Comparison of ENCODE assay signal across 17 cellular contexts in the genomic region with DNA sequence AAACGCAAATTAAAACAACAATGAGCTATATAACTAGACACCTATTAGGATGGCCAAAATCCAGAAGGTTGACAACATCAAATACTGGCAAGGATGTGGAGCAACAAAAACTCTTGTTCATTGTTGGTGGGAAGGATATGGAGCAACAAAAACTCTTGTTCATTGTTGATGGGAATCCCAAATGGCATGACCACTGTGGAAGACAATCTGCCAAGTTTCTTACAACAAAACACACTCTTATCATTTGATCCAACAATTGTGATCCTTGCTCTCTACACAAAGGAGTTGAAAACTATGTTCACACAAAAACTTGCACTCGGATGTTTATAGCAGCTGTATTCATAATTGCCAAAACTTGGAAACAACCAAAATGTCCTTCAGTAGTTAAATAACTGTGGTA.
DNase-seq lines count a peak whose midpoint lies in the region; ATAC-seq, FAIRE-seq and TF ChIP-seq lines count a peak whose summit lies in the region.
"Had no signal": no experiment of that assay in that cellular context is flagged by ENCODE, and none has a peak within 500 bp of the region (broad histone marks: within the 10 kb centered on the region; RNA-seq: fewer than 3 reads in every experiment).

No MANE protein-coding gene starts in this region.

- TF ChIP-seq CTCF in testis (IDR thresholded peaks at IDR 0.05): no peak

- H3K4me1 ChIP-seq in testis: no peaks in the 10 kb centered on the region
- H3K4me1 ChIP-seq: A549; BLaER1 treated with 17β-estradiol and CSF1 and Interleukin-3, amounts not matched to agents 10 nM and 100 nM had no signal

- intact Hi-C loops in Right ventricle myocardium inferior (cut with DNase I) (no loop called here), cardiac septum (cut with DNase I) (no loop called here), testis (cut with DNase I; ENCODE audit: low total_unique reads) (no loop called here)

- peak; percentile 26 for FAIRE-seq in frontal cortex (lab: Jason Lieb, UNC)
- FAIRE-seq: A549 had no signal

- no peak for TF ChIP-seq POLR2A in testis (IDR thresholded peaks at IDR 0.05)

- 71 to 89% methylated on average over 2 of the region's 2 CpGs for WGBS in testis, 2 donors

- H3K4me3 ChIP-seq in testis: no peak overlapping the region
- H3K4me3 ChIP-seq: A549; BLaER1 treated with 17β-estradiol and CSF1 and Interleukin-3, amounts not matched to agents 10 nM and 100 nM; GM23248; HAP-1 had no signal

- DNase-seq in Right ventricle myocardium inferior (ENCODE audit: missing footprints) (no peak), cardiac septum (ENCODE audit: low spot score) (no peak), fibroblast of peridontal ligament (ENCODE audit: extremely low read depth) (peak; percentile 41), frontal cortex (ENCODE audit: low spot score in 2 of 2) (no peak), putamen (ENCODE audit: low spot score) (peak; percentile 63), testis (no peak), cerebellar cortex (ENCODE audit: low spot score) (no peak)
- DNase-seq in effector CD4-positive, alpha-beta T cell: no peak
- DNase-seq: Calu3; CD8-positive, alpha-beta T cell; DMS79 treated with DMSO at 0.1 percent for 48 hours; GF-D8; GM23248 had no signal

- H3K27me3 ChIP-seq in testis: no peaks in the 10 kb centered on the region
- H3K27me3 ChIP-seq: BLaER1 treated with 17β-estradiol and CSF1 and Interleukin-3, amounts not matched to agents 10 nM and 100 nM had no signal

- peak; percentile 46 for ATAC-seq in Right ventricle myocardium inferior
- ATAC-seq: A549; CD8-positive, alpha-beta T cell had no signal

- no peaks in the 10 kb centered on the region for H3K9me3 ChIP-seq in testis
- H3K9me3 ChIP-seq: A549; BLaER1 treated with 17β-estradiol and CSF1 and Interleukin-3, amounts not matched to agents 10 nM and 100 nM; HAP-1 had no signal

- no peaks in the 10 kb centered on the region for H3K36me3 ChIP-seq in testis (ENCODE audit: low read depth, missing control alignments)
- H3K36me3 ChIP-seq: BLaER1 treated with 17β-estradiol and CSF1 and Interleukin-3, amounts not matched to agents 10 nM and 100 nM; HAP-1 had no signal

- no peak overlapping the region for H3K27ac ChIP-seq in testis
- H3K27ac ChIP-seq: 22Rv1; A549; BLaER1 treated with 17β-estradiol and CSF1 and Interleukin-3, amounts not matched to agents 10 nM and 100 nM; GM23248 had no signal

Comparison
In these comparisons a context has a peak if more than half of its experiments do, and no peak if none do; other contexts are left out.
1. DNase-seq: peak in fibroblast of peridontal ligament (single experiment) and putamen (single experiment); none in Right ventricle myocardium inferior (single experiment), cardiac septum (single experiment), frontal cortex (0 of 2), testis (single experiment), cerebellar cortex (single experiment) and effector CD4-positive, alpha-beta T cell (single experiment).